Comparison of ENCODE assay signal across 8 cellular contexts in the genomic region with DNA sequence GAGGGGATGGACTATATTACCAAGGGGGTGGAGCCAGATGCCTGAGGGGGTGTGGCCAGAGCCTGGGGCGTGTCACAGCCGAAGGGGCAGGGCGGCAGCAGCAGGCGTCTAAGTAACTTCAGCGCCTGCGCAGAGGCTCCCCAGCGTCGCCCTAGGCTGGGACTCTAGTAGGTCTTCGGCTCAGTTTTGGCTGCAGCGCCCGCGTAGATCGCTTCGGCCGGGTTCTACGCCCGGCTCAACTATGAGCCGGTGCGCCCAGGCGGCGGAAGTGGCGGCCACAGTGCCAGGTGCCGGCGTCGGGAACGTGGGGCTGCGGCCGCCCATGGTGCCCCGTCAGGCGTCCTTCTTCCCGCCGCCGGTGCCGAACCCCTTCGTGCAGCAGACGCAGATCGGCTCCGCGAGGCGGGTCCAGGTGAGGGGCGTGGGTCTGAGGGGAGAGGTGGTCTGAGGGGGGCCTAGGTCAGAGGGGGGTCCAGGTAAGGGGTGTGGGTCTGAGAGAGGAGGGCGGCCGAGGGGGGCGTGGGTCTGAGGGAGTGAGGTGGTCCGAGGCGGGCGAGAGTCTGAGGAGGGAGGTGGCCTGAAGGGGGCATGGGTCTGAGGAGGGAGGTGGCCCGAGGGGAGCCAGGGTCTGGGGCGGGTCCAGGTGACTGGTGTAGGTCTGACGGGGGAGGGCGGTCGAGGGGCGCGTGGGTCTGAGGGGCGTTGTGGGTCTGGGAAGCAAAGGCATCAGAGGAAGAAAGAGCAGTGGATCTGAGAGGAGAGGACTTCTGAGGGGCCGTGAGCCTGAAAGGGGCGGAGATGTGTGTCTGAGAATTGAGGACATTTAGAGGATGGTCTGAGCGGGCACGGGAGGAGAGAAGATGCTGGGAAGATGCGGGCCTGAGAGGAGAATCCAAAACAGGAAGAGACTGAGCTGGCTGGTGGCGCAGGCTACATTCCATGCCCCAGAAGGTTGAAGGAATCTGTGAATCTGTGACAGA. TPM values are rescaled to one million over a fixed set of nuclear protein-coding genes. Genes with fewer than 3 reads are reported as not detected.
DNase-seq lines count a peak whose midpoint lies in the region; ATAC-seq and TF ChIP-seq lines count a peak whose summit lies in the region.

A gene with protein sequence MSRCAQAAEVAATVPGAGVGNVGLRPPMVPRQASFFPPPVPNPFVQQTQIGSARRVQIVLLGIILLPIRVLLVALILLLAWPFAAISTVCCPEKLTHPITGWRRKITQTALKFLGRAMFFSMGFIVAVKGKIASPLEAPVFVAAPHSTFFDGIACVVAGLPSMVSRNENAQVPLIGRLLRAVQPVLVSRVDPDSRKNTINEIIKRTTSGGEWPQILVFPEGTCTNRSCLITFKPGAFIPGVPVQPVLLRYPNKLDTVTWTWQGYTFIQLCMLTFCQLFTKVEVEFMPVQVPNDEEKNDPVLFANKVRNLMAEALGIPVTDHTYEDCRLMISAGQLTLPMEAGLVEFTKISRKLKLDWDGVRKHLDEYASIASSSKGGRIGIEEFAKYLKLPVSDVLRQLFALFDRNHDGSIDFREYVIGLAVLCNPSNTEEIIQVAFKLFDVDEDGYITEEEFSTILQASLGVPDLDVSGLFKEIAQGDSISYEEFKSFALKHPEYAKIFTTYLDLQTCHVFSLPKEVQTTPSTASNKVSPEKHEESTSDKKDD (plus strand): TSS at position 132 of the 980 bp plus-strand sequence. CDS start 110 bp downstream, at position 242.

- H3K36me3 Mint-ChIP-seq in activated CD4-positive, alpha-beta T cell treated with anti-CD3 and anti-CD28 coated beads for 36 hours (ENCODE audit: low read depth): no peaks in the 10 kb centered on the region

- no peak within 1 kb of the TSS for H3K27ac Mint-ChIP-seq in activated CD4-positive, alpha-beta T cell treated with anti-CD3 and anti-CD28 coated beads for 36 hours

- H3K4me3 ChIP-seq in fibroblast of the aortic adventitia (ENCODE audit: low read depth, low read length) (peak within 1 kb of the TSS; percentile 70), mucosa of stomach (ENCODE audit: low read length) (peak within 1 kb of the TSS; percentile 15), stomach (peak within 1 kb of the TSS; percentile 63 to 76 (median 68))

- no peak for TF ChIP-seq POLR2A in stomach (IDR thresholded peaks at IDR 0.05)

- peaks cover 31% of the 10 kb centered on the region for H3K27me3 Mint-ChIP-seq in activated CD4-positive, alpha-beta T cell treated with anti-CD3 and anti-CD28 coated beads for 36 hours

- H3K9me3 Mint-ChIP-seq in activated CD4-positive, alpha-beta T cell treated with anti-CD3 and anti-CD28 coated beads for 36 hours (ENCODE audit: low read depth): peaks cover 11% of the 10 kb centered on the region

- H3K9me3 ChIP-seq in mucosa of stomach (ENCODE audit: control insufficient read depth, low read length) (no peaks in the 10 kb centered on the region), stomach (peaks cover 0 to 14% (median 8%) of the 10 kb centered on the region in 4 donors)

- H3K4me3 Mint-ChIP-seq in activated CD4-positive, alpha-beta T cell treated with anti-CD3 and anti-CD28 coated beads for 36 hours: peak within 1 kb of the TSS; percentile 43

- peak; percentile 1 for TF ChIP-seq CTCF in fibroblast of the aortic adventitia (IDR thresholded peaks at IDR 0.05; ENCODE audit: insufficient read depth, low read length)
- TF ChIP-seq CTCF in stomach (IDR thresholded peaks at IDR 0.05): no peak

- POLR2A ChIA-PET in activated CD4-positive, alpha-beta T cell treated with anti-CD3 and anti-CD28 coated beads for 36 hours (lab: Charles Lee): no interaction called here

- DNase-seq in activated CD4-positive, alpha-beta T cell treated with anti-CD3 and anti-CD28 coated beads for 36 hours: peak; percentile 82
- no peak for DNase-seq in activated CD4-positive, alpha-beta T cell treated with anti-CD3 and anti-CD28 coated beads, Interleukin-2, amount 50 U/mL, for 4 hours
- peak; percentile 42 for DNase-seq in NCI-H2029 (lab: John Stamatoyannopoulos, UW)
- peak; percentile 66 to 71 for DNase-seq in activated T-cell treated with anti-CD3 and anti-CD28 coated beads, Interleukin-2, amount 50 U/mL, for 48 hours
- DNase-seq in fibroblast of the aortic adventitia (ENCODE audit: low read depth): peak; percentile 90
- peak; percentile 91 for DNase-seq in stomach

- intact Hi-C loops in activated CD4-positive, alpha-beta T cell treated with anti-CD3 and anti-CD28 coated beads for 36 hours (cut with DNase I, micrococcal nuclease): loop anchor here in 1 of 2 experiments (2.0 kb wide), 1 partner anchor 38 kb away; no protein-coding TSS in a partner anchor
- intact Hi-C loops in stomach (cut with DNase I; ENCODE audit: low total_unique reads): no loop called here

- CTCF ChIA-PET in activated CD4-positive, alpha-beta T cell treated with anti-CD3 and anti-CD28 coated beads for 36 hours (lab: Charles Lee): interaction anchor here (1.1 kb wide), 1 partner anchor 44 kb away, joined by 3 read pairs; no protein-coding TSS in a partner anchor

- peak within 1 kb of the TSS; percentile 72 for H3K9ac ChIP-seq in mucosa of stomach (ENCODE audit: low read length)

- H3K27ac ChIP-seq in stomach: peak within 1 kb of the TSS; percentile 76 to 86 (median 82)

- no peaks in the 10 kb centered on the region for H3K36me3 ChIP-seq in mucosa of stomach (ENCODE audit: control insufficient read depth, insufficient read depth, low read length)
- peaks cover 0 to 26% (median 25%) of the 10 kb centered on the region in 4 donors for H3K36me3 ChIP-seq in stomach

- TF ChIP-seq EP300 in stomach (IDR thresholded peaks at IDR 0.05): no peak

- H3K4me1 ChIP-seq in mucosa of stomach (ENCODE audit: control insufficient read depth, insufficient read depth, low read length) (peaks cover 10% of the 10 kb centered on the region), stomach (peaks cover 0 to 29% (median 20%) of the 10 kb centered on the region in 4 donors)

- peaks cover 9% of the 10 kb centered on the region for H3K4me1 Mint-ChIP-seq in activated CD4-positive, alpha-beta T cell treated with anti-CD3 and anti-CD28 coated beads for 36 hours

- ATAC-seq in activated CD4-positive, alpha-beta T cell treated with anti-CD3 and anti-CD28 coated beads for 36 hours: peak; percentile 99
- ATAC-seq in GM21390 (IDR thresholded peaks at IDR 0.05; ENCODE audit: unreplicated experiment): no peak

- no peaks in the 10 kb centered on the region for H3K27me3 ChIP-seq in mucosa of stomach (ENCODE audit: control insufficient read depth, insufficient read depth, low read length)
- H3K27me3 ChIP-seq in stomach: no peaks in the 10 kb centered on the region

- WGBS in stomach, 5 donors: 2 to 10% (median 5%) methylated on average over 29 to 61 of the region's 61 CpGs

RNA-seq across cellular contexts. Expression of the gene that starts here (rescaled TPM):
- under 1 TPM; 0.37 to 0.59 TPM for total RNA-seq in activated CD4-positive, alpha-beta T cell treated with anti-CD3 and anti-CD28 coated beads for 36 hours
- total RNA-seq in fibroblast of the aortic adventitia (ENCODE audit: low replicate concordance) (34.1 and 35.6 TPM in 2 replicates), stomach (10 to 100 TPM in 3 of 5 donors, 1 to 10 TPM in 1, not detected in 1; 1.4 to 36.2 (median 13.1) TPM)
- 1 to 10 TPM; 3.7 to 6.6 (median 6.5) TPM for polyA plus RNA-seq in stomach

Comparison
In these comparisons a context has a peak if more than half of its experiments do, and no peak if none do; other contexts are left out.
1. Peak in DNase-seq and ATAC-seq in activated CD4-positive, alpha-beta T cell treated with anti-CD3 and anti-CD28 coated beads for 36 hours; RNA of the gene not detected or under 1 TPM.
2. DNase-seq: peak in NCI-H2029 (single experiment), activated T-cell treated with anti-CD3 and anti-CD28 coated beads, Interleukin-2, amount 50 U/mL, for 48 hours (2 of 2), fibroblast of the aortic adventitia (single experiment) and stomach (single experiment); none in activated CD4-positive, alpha-beta T cell treated with anti-CD3 and anti-CD28 coated beads, Interleukin-2, amount 50 U/mL, for 4 hours (0 of 2).
3. H3K4me3 ChIP-seq: peak in every context shown above with its lines; median percentile 70 in fibroblast of the aortic adventitia; 68 in stomach; 15 in mucosa of stomach.